In the genomic region with DNA sequence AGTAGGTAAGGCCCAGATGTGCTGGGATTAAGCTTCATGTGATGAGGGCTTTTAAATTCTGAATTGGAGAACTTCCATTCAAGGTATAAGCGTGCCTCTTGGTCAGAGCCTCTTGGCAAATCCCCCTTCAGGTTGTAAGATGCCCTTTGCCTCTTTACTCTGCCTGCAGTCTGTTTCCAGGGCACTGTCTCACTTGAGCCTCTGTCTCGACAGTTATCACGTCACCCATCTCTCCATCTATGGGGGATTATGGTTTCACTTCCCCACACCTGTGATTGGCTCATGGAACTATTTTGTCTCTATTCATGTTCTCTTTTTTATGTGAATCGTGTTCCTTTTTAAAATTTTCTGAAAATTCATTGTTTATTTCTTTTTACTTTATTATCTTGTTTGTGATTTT, we compare ENCODE assay signal across 9 cellular contexts. TPM values are rescaled to one million over a fixed set of nuclear protein-coding genes. Genes with fewer than 3 reads are reported as not detected.
A peak's percentile ranks its signal among the peaks of the same experiment; 100 is the strongest.
DNase-seq lines count a peak whose midpoint lies in the region; ATAC-seq and TF ChIP-seq lines count a peak whose summit lies in the region.
"Had no signal": no experiment of that assay in that cellular context is flagged by ENCODE, and none has a peak within 500 bp of the region (broad histone marks: within the 10 kb centered on the region; RNA-seq: fewer than 3 reads in every experiment).

No MANE protein-coding gene starts in this region.

- TF ChIP-seq CTCF in mucosa of descending colon (IDR thresholded peaks at IDR 0.05), result no peak
- TF ChIP-seq CTCF in chondrocyte (IDR thresholded peaks at IDR 0.05), result no peak
- no peak for TF ChIP-seq CTCF in BE2C (IDR thresholded peaks at IDR 0.05; ENCODE audit: low read depth, low read length)

- H3K27ac ChIP-seq in KOPT-K1 (ENCODE audit: low read depth, low read length, poor library complexity, severe bottlenecking), result peak overlapping the region; percentile 69

- H3K9me3 ChIP-seq in KOPT-K1 (ENCODE audit: insufficient read depth, low read length, poor library complexity, severe bottlenecking), result no peaks in the 10 kb centered on the region
- H3K9me3 ChIP-seq in mucosa of descending colon, result no peaks in the 10 kb centered on the region
- no peaks in the 10 kb centered on the region for H3K9me3 ChIP-seq in BE2C

- peaks cover 72% of the 10 kb centered on the region for H3K4me1 Mint-ChIP-seq in T-helper 1 cell treated with Interleukin-12 subunit alpha and Interleukin-12 subunit beta and Interleukin-4 antibody, amounts not matched to agents 30 μg/mL and 1 μg/mL, for 36 hours (ENCODE audit: low read depth)
- peaks cover 28% of the 10 kb centered on the region for H3K4me1 Mint-ChIP-seq in chondrocyte (ENCODE audit: low read depth)

- H3K4me3 Mint-ChIP-seq in T-helper 1 cell treated with Interleukin-12 subunit alpha and Interleukin-12 subunit beta and Interleukin-4 antibody, amounts not matched to agents 30 μg/mL and 1 μg/mL, for 36 hours, result no peak overlapping the region
- no peak overlapping the region for H3K4me3 Mint-ChIP-seq in chondrocyte (ENCODE audit: unreplicated experiment)

- no peaks in the 10 kb centered on the region for H3K4me1 ChIP-seq in mucosa of descending colon (ENCODE audit: low read depth)
- H3K4me1 ChIP-seq in BE2C, result no peaks in the 10 kb centered on the region

- intact Hi-C loops in mucosa of descending colon (cut with DNase I, micrococcal nuclease), result no loop called here

- H3K36me3 ChIP-seq in KOPT-K1 (ENCODE audit: insufficient read depth, low read length), result peaks cover 87% of the 10 kb centered on the region
- H3K36me3 ChIP-seq in mucosa of descending colon (ENCODE audit: low read depth), result no peaks in the 10 kb centered on the region
- no peaks in the 10 kb centered on the region for H3K36me3 ChIP-seq in BE2C

- ATAC-seq in GM21576 (IDR thresholded peaks at IDR 0.05; ENCODE audit: unreplicated experiment) (peak; percentile 79), mucosa of descending colon (peak; percentile 31)

- DNase-seq in T-helper 1 cell, result no peak
- no peak for DNase-seq in mucosa of descending colon
- DNase-seq in OCI-M2 (lab: John Stamatoyannopoulos, UW; ENCODE audit: unreplicated experiment), result no peak
- no peak for DNase-seq in chondrocyte (ENCODE audit: low spot score)
- DNase-seq in BE2C, result no peak
- DNase-seq: NCI-H748 treated with DMSO at 0.1 percent for 48 hours had no signal

- no peaks in the 10 kb centered on the region for H3K27me3 ChIP-seq in BE2C

- H3K4me3 ChIP-seq in mucosa of descending colon, result no peak overlapping the region
- H3K4me3 ChIP-seq in BE2C (ENCODE audit: low read depth, low read length), result no peak overlapping the region

- no peaks in the 10 kb centered on the region for H3K9me3 Mint-ChIP-seq in T-helper 1 cell treated with Interleukin-12 subunit alpha and Interleukin-12 subunit beta and Interleukin-4 antibody, amounts not matched to agents 30 μg/mL and 1 μg/mL, for 36 hours
- no peaks in the 10 kb centered on the region for H3K9me3 Mint-ChIP-seq in chondrocyte (ENCODE audit: low read depth)

- H3K36me3 Mint-ChIP-seq in T-helper 1 cell treated with Interleukin-12 subunit alpha and Interleukin-12 subunit beta and Interleukin-4 antibody, amounts not matched to agents 30 μg/mL and 1 μg/mL, for 36 hours (ENCODE audit: low read depth), result peaks cover 80% of the 10 kb centered on the region
- peaks cover 30% of the 10 kb centered on the region for H3K36me3 Mint-ChIP-seq in chondrocyte (ENCODE audit: low read depth)

- H3K27me3 Mint-ChIP-seq in T-helper 1 cell treated with Interleukin-12 subunit alpha and Interleukin-12 subunit beta and Interleukin-4 antibody, amounts not matched to agents 30 μg/mL and 1 μg/mL, for 36 hours (ENCODE audit: low read depth), result no peaks in the 10 kb centered on the region
- no peaks in the 10 kb centered on the region for H3K27me3 Mint-ChIP-seq in chondrocyte (ENCODE audit: low read depth)

- H3K27ac Mint-ChIP-seq in T-helper 1 cell treated with Interleukin-12 subunit alpha and Interleukin-12 subunit beta and Interleukin-4 antibody, amounts not matched to agents 30 μg/mL and 1 μg/mL, for 36 hours, result peak overlapping the region; percentile 24
- no peak overlapping the region for H3K27ac Mint-ChIP-seq in chondrocyte (ENCODE audit: unreplicated experiment)

RNA-seq across cellular contexts. Expression of a gene that starts 51.7 kb away (rescaled TPM):
- 10 to 100 TPM; 27.7 to 35.2 (median 28.0) TPM for total RNA-seq in mucosa of descending colon
- total RNA-seq in chondrocyte, result 16.7 to 25.9 TPM (median 19.4 TPM) in 3 replicates
- 21.3 TPM for polyA plus RNA-seq in BE2C (2012; ENCODE audit: insufficient read depth, insufficient read length, low read depth)

RNA-seq across cellular contexts. Expression of a gene that starts 51.8 kb away (rescaled TPM):
- total RNA-seq in mucosa of descending colon (10 to 100 TPM; 32.6 to 44.3 (median 35.4) TPM), chondrocyte (41.8 to 49.9 TPM (median 43.5 TPM) in 3 replicates)
- polyA plus RNA-seq in BE2C (2012; ENCODE audit: insufficient read depth, insufficient read length, low read depth), result 21.1 TPM
